Comparison of ENCODE assay signal across 11 cellular contexts in the genomic region with DNA sequence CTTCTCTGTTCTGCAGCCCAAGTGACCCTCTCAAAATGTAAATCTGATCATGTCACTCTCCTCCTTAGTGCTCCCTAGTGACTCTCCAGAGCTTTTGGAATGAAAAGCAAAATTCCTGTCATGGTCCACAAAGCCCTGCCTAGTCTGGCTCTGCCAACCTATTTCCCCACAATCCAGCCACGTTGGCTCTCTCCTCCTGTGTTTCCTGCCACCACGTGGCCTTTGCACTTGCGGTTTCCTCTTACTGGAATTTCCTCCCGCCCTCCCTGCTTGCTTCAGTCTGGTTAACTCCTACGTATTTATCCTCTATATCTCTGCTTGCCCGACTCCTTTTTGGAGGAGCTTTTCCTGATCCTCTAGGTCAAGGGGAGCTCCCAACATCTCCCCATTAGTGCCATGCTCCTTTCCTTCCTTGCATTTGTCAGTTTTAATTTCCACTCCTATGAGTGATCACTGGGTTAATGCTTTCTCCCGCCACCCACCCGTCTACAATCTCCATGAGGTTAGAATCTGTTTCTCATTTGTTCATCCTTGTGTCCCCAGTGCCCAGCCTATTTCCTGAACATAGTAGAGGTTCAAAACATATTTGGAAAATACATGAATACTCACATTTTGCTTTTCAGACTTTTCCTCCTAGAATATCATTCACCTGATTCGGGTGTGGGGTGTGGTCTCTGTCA. TPM values are rescaled to one million over a fixed set of nuclear protein-coding genes. Genes with fewer than 3 reads are reported as not detected.
DNase-seq lines count a peak whose midpoint lies in the region; ATAC-seq, FAIRE-seq and TF ChIP-seq lines count a peak whose summit lies in the region.
"Had no signal": no experiment of that assay in that cellular context is flagged by ENCODE, and none has a peak within 500 bp of the region (broad histone marks: within the 10 kb centered on the region; RNA-seq: fewer than 3 reads in every experiment).

No MANE protein-coding gene starts in this region.

- ATAC-seq in GM18873 (IDR thresholded peaks at IDR 0.05; ENCODE audit: low FRiP score, unreplicated experiment), result no peak
- ATAC-seq: stimulated activated naive B cell treated with anti-CD40 and anti-IgM and Interleukin-4, amounts not matched to agents 10 μg/mL and 1 μg/mL and 100 μg/mL, for 72 hours had no signal

- TF ChIP-seq POLR2A in GM12891 (IDR thresholded peaks at IDR 0.05; ENCODE audit: low read depth, low read length), result no peak

- CTCF ChIA-PET in RWPE1 (lab: Yijun Ruan, JAX), result no interaction called here

- no peaks in the 10 kb centered on the region for H3K27me3 ChIP-seq in parathyroid adenoma (ENCODE audit: control insufficient read depth, insufficient read depth, low read length)
- H3K27me3 ChIP-seq: neural progenitor cell had no signal

- POLR2A ChIA-PET in RWPE1 (lab: Yijun Ruan, JAX; ENCODE audit: low non-redundant PET), result no interaction called here

- TF ChIP-seq CTCF in AG10803 (conservative IDR thresholded peaks at IDR 0.05; ENCODE audit: low read length) (0 out of 2 replicates have a peak, but pooled peaks have one; percentile 4), RWPE1 (conservative IDR thresholded peaks at IDR 0.05; ENCODE audit: low read depth) (no peak), fibroblast of the aortic adventitia (IDR thresholded peaks at IDR 0.05; ENCODE audit: insufficient read depth, low read length) (no peak), parathyroid adenoma (IDR thresholded peaks at IDR 0.05) (no peak), GM13977 (IDR thresholded peaks at IDR 0.05; ENCODE audit: extremely low read depth, insufficient read depth, missing control alignments) (no peak)

- peak overlapping the region; percentile 56 for H3K4me3 ChIP-seq in AG10803 (ENCODE audit: low read length)
- peak overlapping the region; percentile 56 for H3K4me3 ChIP-seq in fibroblast of the aortic adventitia (ENCODE audit: low read depth, low read length)
- H3K4me3 ChIP-seq in parathyroid adenoma (ENCODE audit: low read depth, low read length), result no peak overlapping the region
- H3K4me3 ChIP-seq: neural progenitor cell had no signal

- no peak for FAIRE-seq in GM12891 (lab: Jason Lieb, UNC)

- no peak overlapping the region for H2AFZ ChIP-seq in parathyroid adenoma
- H2AFZ ChIP-seq: neural progenitor cell had no signal

- H3K27ac ChIP-seq in RWPE1 (peak overlapping the region; percentile 71), parathyroid adenoma (peak overlapping the region; percentile 63)
- H3K27ac ChIP-seq: neural progenitor cell had no signal

- no peak overlapping the region for H3K4me2 ChIP-seq in parathyroid adenoma (ENCODE audit: low read length)
- H3K4me2 ChIP-seq: neural progenitor cell had no signal

- H3K79me2 ChIP-seq in parathyroid adenoma, result no peaks in the 10 kb centered on the region

- H3K36me3 ChIP-seq in parathyroid adenoma (ENCODE audit: control insufficient read depth, insufficient read depth, low read length), result no peaks in the 10 kb centered on the region
- H3K36me3 ChIP-seq: neural progenitor cell had no signal

- no peaks in the 10 kb centered on the region for H3K4me1 ChIP-seq in parathyroid adenoma

- no peaks in the 10 kb centered on the region for H3K9me3 ChIP-seq in parathyroid adenoma (ENCODE audit: control insufficient read depth, low read length)

- no peak overlapping the region for H3K9ac ChIP-seq in parathyroid adenoma
- H3K9ac ChIP-seq: neural progenitor cell had no signal

- peak; percentile 96 for DNase-seq in AG10803 (ENCODE audit: low read depth)
- DNase-seq in RWPE1 (ENCODE audit: low spot score), result no peak
- DNase-seq in fibroblast of the aortic adventitia (ENCODE audit: low read depth), result peak; percentile 97
- no peak for DNase-seq in GM12891 (ENCODE audit: insufficient read length, low spot score)
- no peak for DNase-seq in HPDE6-E6E7 (ENCODE audit: extremely low spot score)
- DNase-seq in GM13977 (ENCODE audit: low spot score), result no peak
- DNase-seq: effector memory CD4-positive, alpha-beta T cell; stimulated activated naive B cell treated with anti-CD40 and anti-IgM and Interleukin-4, amounts not matched to agents 10 μg/mL and 1 μg/mL and 100 μg/mL, for 72 hours had no signal

- in situ Hi-C loops in GM13977 (cut with MboI; ENCODE audit: low pct_unique_long_range_greater_than_20kb, low sequenced_read_pairs, unreplicated experiment), result no loop called here

TF ChIP-seq in GM12891, 5 proteins besides CTCF, POLR2A, EP300 and RAD21:
- TF ChIP-seq PAX5 (IDR thresholded peaks at IDR 0.05; ENCODE audit: insufficient read depth, low read length, severe bottlenecking) (no peak), POLR2AphosphoS5 (IDR thresholded peaks at IDR 0.05; ENCODE audit: low read depth, low read length) (no peak), POU2F2 (IDR thresholded peaks at IDR 0.05; ENCODE audit: low read depth, low read length) (no peak), TAF1 (IDR thresholded peaks at IDR 0.05; ENCODE audit: low read depth, low read length) (no peak), SPI1 (IDR thresholded peaks at IDR 0.05; ENCODE audit: low read depth, low read length) (no peak)
TF ChIP-seq in GM12891: peak in this region for 0.

RNA-seq across cellular contexts. Expression of a gene that starts 11.5 kb away (rescaled TPM):
- 178 and 2,246 TPM in 2 replicates for total RNA-seq in fibroblast of the aortic adventitia (ENCODE audit: low replicate concordance)
- polyA plus RNA-seq in GM12891 (2012; ENCODE audit: low read depth, missing spikeins), result not detected

Comparison
In these comparisons a context has a peak if more than half of its experiments do, and no peak if none do; other contexts are left out.
1. DNase-seq: peak in AG10803 (single experiment) and fibroblast of the aortic adventitia (single experiment); none in RWPE1 (single experiment), GM12891 (single experiment), HPDE6-E6E7 (single experiment) and GM13977 (single experiment).